1 cellular context compared by ENCODE assay signal in the genomic region with DNA sequence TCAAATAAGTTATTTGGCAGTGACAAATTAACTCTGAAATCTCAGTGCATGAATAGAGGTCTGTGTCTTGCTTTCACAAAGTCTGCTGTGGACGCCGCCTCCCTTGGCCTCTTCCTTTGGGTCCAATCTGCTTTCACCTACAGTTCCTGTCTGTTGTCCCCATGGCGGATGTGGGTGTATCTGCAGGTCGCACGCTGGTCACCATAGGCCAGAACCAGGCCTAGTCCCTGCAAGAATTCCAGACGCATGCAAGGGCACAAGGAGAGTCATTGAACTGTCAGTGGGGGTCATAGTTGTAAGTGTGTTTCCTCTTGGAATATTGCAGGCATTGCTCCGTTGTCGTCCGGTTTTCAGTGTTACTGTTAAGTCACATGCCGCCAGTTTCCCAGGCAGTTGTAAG.
TF ChIP-seq lines count a peak whose summit lies in the region.

No MANE protein-coding gene starts in this region.

TF ChIP-seq in K562, 482 proteins besides CTCF, POLR2A, EP300 and RAD21 (continued from another document):
- TF ChIP-seq, protein P1, sequence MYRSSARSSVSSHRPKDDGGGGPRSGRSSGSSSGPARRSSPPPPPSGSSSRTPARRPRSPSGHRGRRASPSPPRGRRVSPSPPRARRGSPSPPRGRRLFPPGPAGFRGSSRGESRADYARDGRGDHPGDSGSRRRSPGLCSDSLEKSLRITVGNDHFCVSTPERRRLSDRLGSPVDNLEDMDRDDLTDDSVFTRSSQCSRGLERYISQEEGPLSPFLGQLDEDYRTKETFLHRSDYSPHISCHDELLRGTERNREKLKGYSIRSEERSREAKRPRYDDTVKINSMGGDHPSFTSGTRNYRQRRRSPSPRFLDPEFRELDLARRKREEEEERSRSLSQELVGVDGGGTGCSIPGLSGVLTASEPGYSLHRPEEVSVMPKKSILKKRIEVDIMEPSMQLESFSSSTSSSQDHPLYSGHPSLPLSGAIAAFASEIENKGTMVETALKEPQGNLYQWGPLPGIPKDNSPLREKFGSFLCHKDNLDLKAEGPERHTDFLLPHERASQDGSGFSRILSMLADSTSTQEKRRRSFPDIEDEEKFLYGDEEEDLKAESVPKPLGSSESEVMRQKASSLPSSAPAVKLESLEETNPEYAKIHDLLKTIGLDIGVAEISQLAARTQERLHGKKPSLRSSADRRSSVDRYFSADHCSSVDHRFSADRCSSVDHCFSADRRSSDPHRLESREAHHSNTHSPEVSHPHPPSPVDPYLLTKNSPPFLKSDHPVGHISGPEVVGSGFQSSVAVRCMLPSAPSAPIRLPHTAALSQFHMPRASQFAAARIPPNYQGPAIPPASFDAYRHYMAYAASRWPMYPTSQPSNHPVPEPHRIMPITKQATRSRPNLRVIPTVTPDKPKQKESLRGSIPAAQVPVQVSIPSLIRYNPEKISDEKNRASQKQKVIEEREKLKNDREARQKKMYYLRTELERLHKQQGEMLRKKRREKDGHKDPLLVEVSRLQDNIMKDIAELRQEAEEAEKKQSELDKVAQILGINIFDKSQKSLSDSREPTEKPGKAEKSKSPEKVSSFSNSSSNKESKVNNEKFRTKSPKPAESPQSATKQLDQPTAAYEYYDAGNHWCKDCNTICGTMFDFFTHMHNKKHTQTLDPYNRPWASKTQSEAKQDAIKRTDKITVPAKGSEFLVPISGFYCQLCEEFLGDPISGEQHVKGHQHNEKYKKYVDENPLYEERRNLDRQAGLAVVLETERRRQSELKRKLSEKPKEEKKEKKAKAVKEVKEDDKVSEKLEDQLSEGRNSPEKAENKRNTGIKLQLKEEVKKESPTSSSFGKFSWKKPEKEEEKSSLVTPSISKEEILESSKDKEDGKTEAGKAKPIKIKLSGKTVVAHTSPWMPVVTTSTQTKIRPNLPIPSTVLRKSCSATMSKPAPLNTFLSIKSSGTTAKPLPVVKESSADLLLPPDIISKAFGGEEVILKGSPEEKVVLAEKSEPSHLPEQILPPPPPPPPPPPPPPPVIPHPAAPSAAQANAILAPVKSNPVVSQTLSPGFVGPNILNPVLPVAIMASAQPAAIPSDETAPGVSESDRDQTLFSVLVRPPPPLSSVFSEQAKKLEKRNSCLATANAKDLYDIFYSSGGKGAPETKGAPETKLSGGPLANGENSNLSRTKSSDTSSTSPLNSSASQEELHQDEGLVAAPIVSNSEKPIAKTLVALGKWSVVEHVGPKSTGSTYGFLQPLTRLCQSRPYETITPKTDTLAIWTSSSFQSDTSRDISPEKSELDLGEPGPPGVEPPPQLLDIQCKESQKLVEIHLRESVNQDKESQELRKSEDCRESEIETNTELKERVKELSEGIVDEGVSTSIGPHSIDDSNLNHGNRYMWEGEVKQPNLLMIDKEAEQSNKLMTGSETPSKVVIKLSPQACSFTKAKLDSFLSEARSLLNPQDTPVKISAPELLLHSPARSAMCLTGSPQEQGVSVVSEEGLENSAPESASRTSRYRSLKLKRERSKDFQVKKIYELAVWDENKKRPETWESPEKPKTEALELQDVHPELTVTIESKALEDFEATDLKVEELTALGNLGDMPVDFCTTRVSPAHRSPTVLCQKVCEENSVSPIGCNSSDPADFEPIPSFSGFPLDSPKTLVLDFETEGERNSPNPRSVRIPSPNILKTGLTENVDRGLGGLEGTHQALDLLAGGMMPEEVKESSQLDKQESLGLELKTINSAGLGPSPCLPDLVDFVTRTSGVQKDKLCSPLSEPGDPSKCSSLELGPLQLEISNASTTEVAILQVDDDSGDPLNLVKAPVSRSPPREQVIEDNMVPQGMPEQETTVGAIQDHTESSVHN (IDR thresholded peaks at IDR 0.05; ENCODE audit: borderline replicate concordance in 1 of 2, low read depth in 1 of 2), result no peak
